ENCODE assay signal across 13 cellular contexts in the genomic region with DNA sequence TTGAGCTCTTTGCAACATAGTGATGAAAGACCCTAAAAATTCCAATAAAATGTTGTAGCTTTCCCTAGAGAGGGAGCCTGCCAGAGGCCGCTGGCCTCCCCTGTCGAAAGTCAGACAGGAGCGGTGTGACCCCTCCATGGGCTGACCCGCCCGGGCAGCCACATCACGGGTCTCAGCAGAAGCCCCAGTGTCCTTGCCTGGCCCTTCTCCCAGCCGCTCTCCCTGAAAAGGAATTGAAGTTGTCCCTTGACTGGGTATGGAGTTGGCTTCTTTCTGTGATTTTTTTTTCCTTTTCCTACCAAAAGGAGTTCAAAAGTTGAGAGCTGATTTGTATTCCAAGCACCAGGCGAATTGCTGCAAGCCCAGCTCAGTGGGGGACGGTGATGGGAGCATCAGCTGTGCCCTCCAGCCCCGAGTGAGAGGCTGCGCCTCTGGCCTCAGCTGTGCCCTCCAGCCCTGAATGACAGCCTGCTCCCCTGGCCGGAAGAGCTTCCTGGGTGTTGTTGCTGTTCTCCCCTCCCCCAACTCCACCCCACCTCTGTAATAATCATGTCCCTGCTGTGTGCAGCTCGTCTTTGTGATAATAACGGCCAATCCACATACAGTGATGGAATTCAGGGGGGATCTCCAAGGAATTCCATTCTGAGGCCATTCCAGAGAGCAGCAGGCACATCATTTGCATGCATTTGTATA.
"Had no signal": no experiment of that assay in that cellular context is flagged by ENCODE, and none has a peak within 500 bp of the region (broad histone marks: within the 10 kb centered on the region; RNA-seq: fewer than 3 reads in every experiment).

No MANE protein-coding gene starts in this region.

- H3K27ac ChIP-seq: lower lobe of right lung, ovary, tibial artery, uterus, WERI-Rb-1 had no signal

- DNase-seq: activated CD4-positive, alpha-beta T cell treated with anti-CD3 and anti-CD28 coated beads for 36 hours; activated naive CD4-positive, alpha-beta T cell treated with anti-CD3 and anti-CD28 coated beads, Interleukin-2, amount 10 ng/mL, durations not matched to agents 7 days and 5 days; activated T-cell treated with anti-CD3 and anti-CD28 coated beads for 4 hours; dermis blood vessel endothelial cell; immature natural killer cell; left cardiac atrium; lower lobe of right lung; ovary; small intestine; T-helper 1 cell; tibial artery; uterus; WERI-Rb-1 had no signal

- H3K4me3 ChIP-seq: lower lobe of right lung, ovary, tibial artery, uterus had no signal

- H3K36me3 ChIP-seq: lower lobe of right lung, ovary, tibial artery, uterus, WERI-Rb-1 had no signal

- H3K27me3 ChIP-seq: ovary, tibial artery, uterus had no signal
